8 cellular contexts compared by ENCODE assay signal in the genomic region with DNA sequence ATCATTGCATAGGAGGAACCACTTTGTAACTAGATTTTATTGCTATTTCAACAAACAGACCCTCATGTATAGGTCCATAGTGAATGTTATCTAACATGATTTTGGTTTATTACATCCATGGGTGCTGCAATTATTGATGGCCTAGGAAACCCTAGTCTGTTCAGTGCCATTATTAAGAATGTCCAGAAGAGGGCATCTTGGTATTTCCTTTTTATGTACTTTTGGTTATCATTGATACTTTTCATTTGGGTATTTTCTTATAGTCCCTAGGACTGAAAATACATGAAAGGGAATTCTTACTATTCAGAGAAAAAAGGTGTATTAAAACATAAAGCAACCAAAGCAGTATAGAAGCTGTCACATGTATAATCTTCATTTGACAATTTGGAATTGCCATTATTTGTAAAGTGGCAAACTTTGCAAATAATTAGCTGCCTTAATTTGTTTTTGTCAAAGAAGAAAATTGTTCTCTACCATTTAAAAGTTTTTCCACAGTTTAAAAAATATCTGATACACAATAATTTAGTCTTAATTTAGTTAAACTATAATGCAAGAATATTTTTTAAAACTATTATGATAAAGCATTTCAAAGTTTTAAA.
A peak's percentile ranks its signal among the peaks of the same experiment; 100 is the strongest.
DNase-seq lines count a peak whose midpoint lies in the region; TF ChIP-seq lines count a peak whose summit lies in the region.

No MANE protein-coding gene starts in this region.

- DNase-seq in NOMO-1 treated with DMSO at 0.1 percent for 48 hours (lab: John Stamatoyannopoulos, UW; ENCODE audit: unreplicated experiment) (peak; percentile 32), NOMO-1 treated with dmso at 0.1 percent for 144 hours (lab: John Stamatoyannopoulos, UW; ENCODE audit: unreplicated experiment) (no peak), NCI-H128 (lab: John Stamatoyannopoulos, UW; ENCODE audit: unreplicated experiment) (peak; percentile 1), astrocyte of the spinal cord (ENCODE audit: low read depth, low spot score) (peak; percentile 51), left kidney (ENCODE audit: low read depth, low spot score) (peak; percentile 56), T-helper 9 cell (no peak)
- no peak for DNase-seq in activated T-cell treated with anti-CD3 and anti-CD28 coated beads, Interleukin-2, amount 50 U/mL, for 48 hours
- no peak for DNase-seq in activated CD4-positive, alpha-beta T cell treated with anti-CD3 and anti-CD28 coated beads for 4 hours

- H3K4me3 ChIP-seq in astrocyte of the spinal cord (ENCODE audit: low read depth, low read length), result no peak overlapping the region

- TF ChIP-seq CTCF in astrocyte of the spinal cord (IDR thresholded peaks at IDR 0.05; ENCODE audit: low read depth, low read length), result peak; percentile 60

- in situ Hi-C loops in astrocyte of the spinal cord (cut with HindIII; ENCODE audit: low sequenced_read_pairs), result no loop called here

Comparison
In these comparisons a context has a peak if more than half of its experiments do, and no peak if none do; other contexts are left out.
1. DNase-seq: peak in NOMO-1 treated with DMSO at 0.1 percent for 48 hours (single experiment), NCI-H128 (single experiment), astrocyte of the spinal cord (single experiment) and left kidney (single experiment); none in NOMO-1 treated with dmso at 0.1 percent for 144 hours (single experiment), activated T-cell treated with anti-CD3 and anti-CD28 coated beads, Interleukin-2, amount 50 U/mL, for 48 hours (0 of 2), T-helper 9 cell (single experiment) and activated CD4-positive, alpha-beta T cell treated with anti-CD3 and anti-CD28 coated beads for 4 hours (0 of 2).